19 cellular contexts compared by ENCODE assay signal in the genomic region with DNA sequence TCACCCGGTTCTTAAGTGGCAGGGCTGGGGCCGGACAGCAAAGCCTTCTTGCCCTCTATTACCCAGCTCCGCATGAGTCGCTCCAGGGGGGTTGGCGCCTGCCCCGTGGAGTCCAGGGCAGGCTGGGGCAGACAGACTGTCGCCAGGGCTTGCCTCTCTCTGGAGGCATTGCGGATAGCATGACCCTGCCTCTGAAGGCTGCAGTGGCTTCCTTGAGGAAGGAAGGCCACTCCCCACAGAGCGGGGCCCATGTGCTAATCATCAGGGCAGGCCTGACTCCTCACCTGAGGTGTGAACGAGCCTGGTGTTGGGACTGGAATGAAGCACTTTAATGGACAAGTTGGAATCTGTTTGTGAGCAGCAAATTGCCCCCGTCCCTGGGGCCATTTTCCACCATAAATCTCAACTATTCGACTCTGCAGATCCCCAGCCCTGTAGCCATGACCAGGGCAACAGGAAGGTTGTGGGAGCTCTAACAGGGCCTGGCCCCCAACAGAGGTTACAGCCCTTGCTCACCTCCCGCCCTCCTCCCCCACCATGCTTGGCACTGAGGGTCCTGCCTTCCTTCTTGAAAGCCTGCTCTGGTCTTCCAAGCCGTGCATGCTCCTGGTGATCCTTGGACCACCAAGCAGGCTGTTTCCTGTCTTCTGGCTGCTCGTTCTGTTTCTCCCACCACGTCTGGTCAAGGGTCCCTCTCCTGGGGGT.
A peak's percentile ranks its signal among the peaks of the same experiment; 100 is the strongest.
DNase-seq lines count a peak whose midpoint lies in the region; ATAC-seq, FAIRE-seq and TF ChIP-seq lines count a peak whose summit lies in the region.
"Had no signal": no experiment of that assay in that cellular context is flagged by ENCODE, and none has a peak within 500 bp of the region (broad histone marks: within the 10 kb centered on the region; RNA-seq: fewer than 3 reads in every experiment).

No MANE protein-coding gene starts in this region.

- H3K36me3 ChIP-seq in SJSA1 = no peaks in the 10 kb centered on the region
- H3K36me3 ChIP-seq: lower lobe of right lung, thoracic aorta had no signal

- no peaks in the 10 kb centered on the region for H3K9me3 ChIP-seq in SJSA1 (replicated peaks)
- H3K9me3 ChIP-seq: lower lobe of right lung, thoracic aorta had no signal

- H3K4me1 ChIP-seq in SJSA1 (replicated peaks) = peaks cover 42% of the 10 kb centered on the region

- peaks cover 3% of the 10 kb centered on the region for H3K27me3 Mint-ChIP-seq in nephron (ENCODE audit: low read depth)
- H3K27me3 Mint-ChIP-seq: activated CD8-positive, alpha-beta T cell treated with anti-CD3 and anti-CD28 coated beads for 36 hours had no signal

- no peak overlapping the region for H3K4me3 Mint-ChIP-seq in nephron
- H3K4me3 Mint-ChIP-seq: activated CD8-positive, alpha-beta T cell treated with anti-CD3 and anti-CD28 coated beads for 36 hours had no signal

- FAIRE-seq in G401.6 (lab: Jason Lieb, UNC) = peak; percentile 96
- FAIRE-seq: colon, GM18507 had no signal

- no peaks in the 10 kb centered on the region for H3K27me3 ChIP-seq in SJSA1 (replicated peaks)

- TF ChIP-seq CTCF in nephron (IDR thresholded peaks at IDR 0.05; ENCODE audit: unreplicated experiment in 3 of 3) = no peak

- no peak overlapping the region for H3K4me3 ChIP-seq in SJSA1
- H3K4me3 ChIP-seq: lower lobe of right lung, thoracic aorta had no signal

- peak; percentile 89 for ATAC-seq in esophagus mucosa
- ATAC-seq in HG02610 (IDR thresholded peaks at IDR 0.05; ENCODE audit: unreplicated experiment) = no peak
- ATAC-seq: activated CD8-positive, alpha-beta T cell treated with anti-CD3 and anti-CD28 coated beads for 36 hours had no signal

- no peaks in the 10 kb centered on the region for H3K9me3 Mint-ChIP-seq in nephron
- H3K9me3 Mint-ChIP-seq: activated CD8-positive, alpha-beta T cell treated with anti-CD3 and anti-CD28 coated beads for 36 hours; activated T-helper 2 cell treated with anti-CD3 and anti-CD28 coated beads, Interferon-gamma antibody, Interleukin-2, Interleukin-4, amounts not matched to agents 10 μg/mL and 5 μg/mL and 100 μg/mL, durations not matched to agents 14 hours and 24 hours and 36 hours had no signal

- DNase-seq in SJSA1 (ENCODE audit: low read depth in 1 of 2, low spot score in 2 of 2) (peak; percentile 36 to 63), NCI-H226 (no peak), GM19240 (ENCODE audit: insufficient read length, low spot score) (no peak), NCI-H1048 (lab: John Stamatoyannopoulos, UW) (no peak)
- DNase-seq: activated CD8-positive, alpha-beta T cell treated with anti-CD3 and anti-CD28 coated beads for 36 hours; amygdala; lower lobe of right lung; NCI-H1092; NCI-H2171; retina had no signal

- H3K27ac ChIP-seq in SJSA1 = no peak overlapping the region
- H3K27ac ChIP-seq: lower lobe of right lung, thoracic aorta, VCaP had no signal

- H3K36me3 Mint-ChIP-seq in nephron (ENCODE audit: low read depth) = no peaks in the 10 kb centered on the region

- peaks cover 60% of the 10 kb centered on the region for H3K4me1 Mint-ChIP-seq in nephron

- peak overlapping the region; percentile 43 to 70 (median 54) for H3K27ac Mint-ChIP-seq in nephron
- H3K27ac Mint-ChIP-seq: activated CD8-positive, alpha-beta T cell treated with anti-CD3 and anti-CD28 coated beads for 36 hours; activated T-helper 2 cell treated with anti-CD3 and anti-CD28 coated beads, Interferon-gamma antibody, Interleukin-2, Interleukin-4, amounts not matched to agents 10 μg/mL and 5 μg/mL and 100 μg/mL, durations not matched to agents 14 hours and 24 hours and 36 hours had no signal

Comparison
In these comparisons a context has a peak if more than half of its experiments do, and no peak if none do; other contexts are left out.
1. DNase-seq: peak in SJSA1 (2 of 2); none in NCI-H226 (single experiment), GM19240 (single experiment) and NCI-H1048 (single experiment).